In the genomic region with DNA sequence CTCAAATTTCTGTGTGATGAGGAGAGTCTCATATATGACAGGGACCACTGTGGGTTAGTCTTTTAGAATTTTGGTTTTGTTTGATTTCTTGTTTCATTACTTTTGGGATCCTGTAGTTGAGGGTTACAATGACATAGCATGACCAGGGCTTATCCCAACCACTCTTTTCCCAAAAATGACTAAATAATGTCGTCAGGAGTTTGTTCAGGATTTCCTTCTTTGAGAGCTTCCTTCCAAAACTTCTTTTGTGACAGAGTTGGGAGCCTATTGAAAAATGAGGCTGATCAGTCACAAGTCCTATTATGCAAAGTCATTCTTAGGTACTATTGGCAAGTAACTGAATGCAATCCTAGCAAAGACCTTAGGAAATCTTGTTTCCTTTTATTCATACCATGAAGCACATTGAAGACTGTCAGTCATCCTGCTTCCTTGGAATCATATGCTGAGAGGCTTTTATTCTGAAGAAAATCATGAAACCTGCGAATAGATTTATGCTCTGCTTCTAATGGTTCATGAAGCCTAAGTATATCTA, we compare ENCODE assay signal across 25 cellular contexts.
"Had no signal": no experiment of that assay in that cellular context is flagged by ENCODE, and none has a peak within 500 bp of the region (broad histone marks: within the 10 kb centered on the region; RNA-seq: fewer than 3 reads in every experiment).

No MANE protein-coding gene starts in this region.

- H3K36me3 ChIP-seq: colonic mucosa, esophagus muscularis mucosa, esophagus squamous epithelium, gastrocnemius medialis, gastroesophageal sphincter, heart left ventricle, heart right ventricle had no signal

- H3K27me3 Mint-ChIP-seq: dendritic cell treated with granulocyte-macrophage colony-stimulating factor and Interleukin-4, amounts not matched to agents 40 ng/mL and 50 ng/mL, for 4 days had no signal

- H3K9me3 ChIP-seq: colonic mucosa, esophagus muscularis mucosa, esophagus squamous epithelium, gastrocnemius medialis, gastroesophageal sphincter, heart left ventricle, heart right ventricle had no signal

- H3K27ac Mint-ChIP-seq: dendritic cell treated with granulocyte-macrophage colony-stimulating factor and Interleukin-4, amounts not matched to agents 40 ng/mL and 50 ng/mL, for 4 days; effector memory CD8-positive, alpha-beta T cell; endodermal cell had no signal

- H3K4me3 Mint-ChIP-seq: dendritic cell treated with granulocyte-macrophage colony-stimulating factor and Interleukin-4, amounts not matched to agents 40 ng/mL and 50 ng/mL, for 4 days; effector memory CD8-positive, alpha-beta T cell; endodermal cell had no signal

- H3K27ac ChIP-seq: colonic mucosa, coronary artery, dorsolateral prefrontal cortex, epithelial cell of prostate, esophagus muscularis mucosa, esophagus squamous epithelium, foreskin keratinocyte, gastrocnemius medialis, gastroesophageal sphincter had no signal

- H3K9me3 Mint-ChIP-seq: dendritic cell treated with granulocyte-macrophage colony-stimulating factor and Interleukin-4, amounts not matched to agents 40 ng/mL and 50 ng/mL, for 4 days; effector memory CD8-positive, alpha-beta T cell; endodermal cell had no signal

- H3K27me3 ChIP-seq: colonic mucosa, esophagus muscularis mucosa, esophagus squamous epithelium, gastroesophageal sphincter, heart left ventricle, heart right ventricle had no signal

- DNase-seq: colonic mucosa; cortex of kidney; dermis blood vessel endothelial cell; dorsolateral prefrontal cortex; effector CD4-positive, alpha-beta T cell; effector CD8-positive, alpha-beta T cell; effector memory CD4-positive, alpha-beta T cell; effector memory CD8-positive, alpha-beta T cell; erythroblast; esophagus squamous epithelium; foreskin fibroblast; foreskin keratinocyte; foreskin melanocyte; gastrocnemius medialis; glutamatergic neuron; head of caudate nucleus; heart left ventricle; heart right ventricle had no signal

- ATAC-seq: effector memory CD8-positive, alpha-beta T cell; esophagus mucosa; foreskin keratinocyte; gastrocnemius medialis; gastroesophageal sphincter had no signal

- H3K4me1 ChIP-seq: colonic mucosa, esophagus squamous epithelium, foreskin keratinocyte, gastrocnemius medialis, heart left ventricle had no signal

- H3K4me3 ChIP-seq: colonic mucosa, coronary artery, dorsolateral prefrontal cortex, esophagus muscularis mucosa, esophagus squamous epithelium, gastrocnemius medialis, gastroesophageal sphincter, heart left ventricle, heart right ventricle had no signal
